ENCODE assay signal across 1 cellular context in genomic region chr19:5086232-5086631, GRCh38.
A peak's percentile ranks its signal among the peaks of the same experiment; 100 is the strongest.
TF ChIP-seq lines count a peak whose summit lies in the region.

No MANE protein-coding gene starts in this region.

TF ChIP-seq in GM12878, 131 proteins besides CTCF, POLR2A, EP300 and RAD21 (continued from another document):
- TF ChIP-seq BHLHE40 (IDR thresholded peaks at IDR 0.05; ENCODE audit: borderline replicate concordance in 1 of 2, low read depth in 2 of 2, low read length in 1 of 2) (peak; percentile 36 to 87; a peak in 3 of 4 replicates), SRF (IDR thresholded peaks at IDR 0.05; ENCODE audit: low read depth in 2 of 2, low read length in 2 of 2) (no peak), MTA2 (IDR thresholded peaks at IDR 0.05; ENCODE audit: low read depth) (peak; percentile 50; the same call in 1 of the 2 replicates), IKZF1 (conservative IDR thresholded peaks at IDR 0.05) (peak; percentile 53; the same call in 1 of the 2 replicates)
